ENCODE assay signal across 8 cellular contexts in the genomic region with DNA sequence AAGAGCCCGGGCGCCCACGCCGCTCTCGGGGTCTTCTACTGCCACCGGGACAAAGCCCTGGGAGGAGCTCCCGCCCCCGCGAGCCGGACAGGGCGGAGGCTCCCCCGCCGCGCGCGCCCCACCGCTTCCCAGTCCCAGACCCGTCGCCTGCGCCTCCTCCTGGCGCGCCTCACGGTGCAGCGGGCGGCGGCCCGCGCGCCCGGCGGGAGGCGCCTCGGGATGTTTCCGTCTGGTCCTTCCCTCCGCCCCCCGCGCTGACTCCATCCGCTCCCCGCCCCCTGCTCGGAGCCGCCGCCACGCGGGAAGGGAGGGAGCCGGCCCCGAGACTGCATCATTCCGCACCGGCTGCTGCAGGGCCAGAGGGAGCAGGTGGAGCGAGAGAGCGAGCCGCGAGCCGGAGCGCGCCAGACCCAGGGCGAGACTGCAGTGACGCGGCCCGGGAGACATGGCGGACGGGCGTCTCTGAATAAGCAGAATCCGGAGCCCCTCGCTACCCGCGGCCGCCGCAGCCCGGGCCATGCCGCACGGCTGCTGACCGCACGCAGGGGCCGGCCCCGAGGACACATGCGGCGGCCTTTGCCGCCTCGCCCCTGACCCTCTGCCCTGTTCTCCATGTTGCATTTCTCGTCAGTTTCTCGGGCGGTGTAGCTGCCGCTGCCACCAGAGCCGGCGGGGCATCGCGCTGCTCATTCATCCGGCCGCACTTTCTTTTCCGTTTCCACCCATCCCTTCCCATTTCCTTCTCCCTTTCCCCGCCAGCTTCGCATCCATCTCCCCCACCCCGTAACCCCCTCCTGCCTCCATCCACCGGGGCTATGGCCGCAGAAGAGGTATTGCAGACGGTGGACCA. TPM values are rescaled to one million over a fixed set of nuclear protein-coding genes. Genes with fewer than 3 reads are reported as not detected.
A peak's percentile ranks its signal among the peaks of the same experiment; 100 is the strongest.
DNase-seq lines count a peak whose midpoint lies in the region; ATAC-seq and TF ChIP-seq lines count a peak whose summit lies in the region.

A gene (plus strand): TSS at position 331 of the 850 bp plus-strand sequence. CDS start 485 bp downstream, at position 816.

- WGBS in stomach, 5 donors, result 0 to 1% (median 1%) methylated on average over 32 to 96 of the region's 96 CpGs

- H3K9me3 ChIP-seq in Karpas-422 (ENCODE audit: low read length), result no peaks in the 10 kb centered on the region
- H3K9me3 ChIP-seq in neural cell (ENCODE audit: low read length), result no peaks in the 10 kb centered on the region
- H3K9me3 ChIP-seq in stomach, result no peaks in the 10 kb centered on the region

- H3K4me2 ChIP-seq in Karpas-422 (ENCODE audit: low read depth, low read length, poor library complexity, severe bottlenecking) (peak within 1 kb of the TSS; percentile 75), neural cell (ENCODE audit: low read length) (peak within 1 kb of the TSS; percentile 96)

- TF ChIP-seq EP300 in neural cell (conservative IDR thresholded peaks at IDR 0.05; ENCODE audit: poor library complexity, severe bottlenecking) (peak; percentile 54), stomach (IDR thresholded peaks at IDR 0.05) (no peak)

- peaks cover 27% of the 10 kb centered on the region for H3K4me1 ChIP-seq in Karpas-422 (ENCODE audit: low read length)
- H3K4me1 ChIP-seq in stomach, result peaks cover 12 to 37% (median 26%) of the 10 kb centered on the region in 4 donors

- H3K36me3 ChIP-seq in Karpas-422 (ENCODE audit: insufficient read depth, low read length) (0 out of 2 replicates have a peak, but pooled peaks cover 7% of the 10 kb centered on the region), neural cell (ENCODE audit: insufficient read depth, low read length) (no peaks in the 10 kb centered on the region), stomach (no peaks in the 10 kb centered on the region)

- no peaks in the 10 kb centered on the region for H3F3A ChIP-seq in neural cell (ENCODE audit: insufficient read depth, low read length, poor library complexity, severe bottlenecking)

- TF ChIP-seq POLR2A in Raji (IDR thresholded peaks at IDR 0.05; ENCODE audit: insufficient read depth, low read depth, low read length) (peak; percentile 86), stomach (IDR thresholded peaks at IDR 0.05) (no peak)

- no peaks in the 10 kb centered on the region; the same call in 1 of the 2 replicates for H4K20me1 ChIP-seq in Karpas-422 (ENCODE audit: insufficient read depth, low read depth, low read length)
- no peaks in the 10 kb centered on the region for H4K20me1 ChIP-seq in neural cell (ENCODE audit: insufficient read depth)

- H3K79me2 ChIP-seq in Karpas-422 (ENCODE audit: low read length) (peaks cover 47% of the 10 kb centered on the region), neural cell (replicated peaks; ENCODE audit: insufficient read depth, low read length) (peaks cover 46% of the 10 kb centered on the region)

- no peak for TF ChIP-seq CTCF in fibroblast of the aortic adventitia (IDR thresholded peaks at IDR 0.05; ENCODE audit: insufficient read depth, low read length)
- TF ChIP-seq CTCF in neural cell (IDR thresholded peaks at IDR 0.05; ENCODE audit: poor library complexity, severe bottlenecking), result peak; percentile 70
- peak in 3 of 7 experiments; percentile 15 to 55 (median 17) for TF ChIP-seq CTCF in stomach (IDR thresholded peaks at IDR 0.05)

- H3K9ac ChIP-seq in Karpas-422 (ENCODE audit: low read length), result peak within 1 kb of the TSS; percentile 88
- H3K9ac ChIP-seq in neural cell (ENCODE audit: low read length), result peak within 1 kb of the TSS; percentile 96

- intact Hi-C loops in stomach (cut with DNase I; ENCODE audit: low total_unique reads), result no loop called here

- H3K4me3 ChIP-seq in Karpas-422 (ENCODE audit: low read length) (peak within 1 kb of the TSS; percentile 81), fibroblast of the aortic adventitia (ENCODE audit: low read depth, low read length) (peak within 1 kb of the TSS; percentile 84), neural cell (ENCODE audit: low read length) (peak within 1 kb of the TSS; percentile 96), stomach (peak within 1 kb of the TSS; percentile 65 to 97 (median 69))

- TF ChIP-seq RAD21 in neural cell (conservative IDR thresholded peaks at IDR 0.05), result peak; percentile 64

- H2AFZ ChIP-seq in Karpas-422 (ENCODE audit: low read length) (peak within 1 kb of the TSS; percentile 77), neural cell (ENCODE audit: low read depth, low read length) (peak within 1 kb of the TSS; percentile 74)

- H3K9me2 ChIP-seq in Karpas-422 (replicated peaks; ENCODE audit: insufficient read depth, low read length) (no peaks in the 10 kb centered on the region), neural cell (ENCODE audit: insufficient read depth, low read length) (no peaks in the 10 kb centered on the region)

- peak; percentile 84 for ATAC-seq in GM21737 (IDR thresholded peaks at IDR 0.05; ENCODE audit: unreplicated experiment)

- H3K27me3 ChIP-seq in Karpas-422 (ENCODE audit: low read length) (no peaks in the 10 kb centered on the region), neural cell (ENCODE audit: insufficient read depth, low read depth, low read length) (no peaks in the 10 kb centered on the region), stomach (no peaks in the 10 kb centered on the region)

- DNase-seq in Daoy (ENCODE audit: low read depth), result peak; percentile 95
- peak; percentile 93 for DNase-seq in Karpas-422
- peak; percentile 92 for DNase-seq in activated effector memory CD4-positive, alpha-beta T cell treated with anti-CD3 and anti-CD28 coated beads, Interleukin-2, amount 50 U/mL, for 16 hours
- DNase-seq in fibroblast of the aortic adventitia (ENCODE audit: low read depth), result peak; percentile 80
- DNase-seq in stomach, result peak; percentile 77

- H3K27ac ChIP-seq in Karpas-422 (ENCODE audit: low read length) (peak within 1 kb of the TSS; percentile 73), neural cell (ENCODE audit: low read length) (peak within 1 kb of the TSS; percentile 83), stomach (peak within 1 kb of the TSS; percentile 69 to 94 (median 82))

TF ChIP-seq in neural cell, 6 proteins besides CTCF, POLR2A, EP300 and RAD21:
- TF ChIP-seq, protein P1, sequence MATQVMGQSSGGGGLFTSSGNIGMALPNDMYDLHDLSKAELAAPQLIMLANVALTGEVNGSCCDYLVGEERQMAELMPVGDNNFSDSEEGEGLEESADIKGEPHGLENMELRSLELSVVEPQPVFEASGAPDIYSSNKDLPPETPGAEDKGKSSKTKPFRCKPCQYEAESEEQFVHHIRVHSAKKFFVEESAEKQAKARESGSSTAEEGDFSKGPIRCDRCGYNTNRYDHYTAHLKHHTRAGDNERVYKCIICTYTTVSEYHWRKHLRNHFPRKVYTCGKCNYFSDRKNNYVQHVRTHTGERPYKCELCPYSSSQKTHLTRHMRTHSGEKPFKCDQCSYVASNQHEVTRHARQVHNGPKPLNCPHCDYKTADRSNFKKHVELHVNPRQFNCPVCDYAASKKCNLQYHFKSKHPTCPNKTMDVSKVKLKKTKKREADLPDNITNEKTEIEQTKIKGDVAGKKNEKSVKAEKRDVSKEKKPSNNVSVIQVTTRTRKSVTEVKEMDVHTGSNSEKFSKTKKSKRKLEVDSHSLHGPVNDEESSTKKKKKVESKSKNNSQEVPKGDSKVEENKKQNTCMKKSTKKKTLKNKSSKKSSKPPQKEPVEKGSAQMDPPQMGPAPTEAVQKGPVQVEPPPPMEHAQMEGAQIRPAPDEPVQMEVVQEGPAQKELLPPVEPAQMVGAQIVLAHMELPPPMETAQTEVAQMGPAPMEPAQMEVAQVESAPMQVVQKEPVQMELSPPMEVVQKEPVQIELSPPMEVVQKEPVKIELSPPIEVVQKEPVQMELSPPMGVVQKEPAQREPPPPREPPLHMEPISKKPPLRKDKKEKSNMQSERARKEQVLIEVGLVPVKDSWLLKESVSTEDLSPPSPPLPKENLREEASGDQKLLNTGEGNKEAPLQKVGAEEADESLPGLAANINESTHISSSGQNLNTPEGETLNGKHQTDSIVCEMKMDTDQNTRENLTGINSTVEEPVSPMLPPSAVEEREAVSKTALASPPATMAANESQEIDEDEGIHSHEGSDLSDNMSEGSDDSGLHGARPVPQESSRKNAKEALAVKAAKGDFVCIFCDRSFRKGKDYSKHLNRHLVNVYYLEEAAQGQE (IDR thresholded peaks at IDR 0.05; ENCODE audit: borderline replicate concordance), result peak; percentile 47
- TF ChIP-seq EZH2 (IDR thresholded peaks at IDR 0.05; ENCODE audit: borderline replicate concordance, insufficient read depth, low read length, poor library complexity, severe bottlenecking) (no peak), SMC3 (conservative IDR thresholded peaks at IDR 0.05; ENCODE audit: poor library complexity) (peak; percentile 74), POLR2AphosphoS5 (IDR thresholded peaks at IDR 0.05) (peak; percentile 92), TAF1 (IDR thresholded peaks at IDR 0.05; ENCODE audit: low read depth) (peak; percentile 72), MXI1 (conservative IDR thresholded peaks at IDR 0.05; ENCODE audit: poor library complexity, severe bottlenecking) (peak; percentile 83)

RNA-seq across cellular contexts. Expression of the gene that starts here (rescaled TPM):
- total RNA-seq in Daoy (2014; rRNA removed; shearing (Covaris generic)), result 7.3 and 14.2 TPM in 2 replicates
- 39.6 and 55.7 TPM in 2 replicates for total RNA-seq in Karpas-422 (2014; rRNA removed; shearing (Covaris generic); ENCODE audit: low replicate concordance)
- 7.7 and 17.9 TPM in 2 replicates for total RNA-seq in fibroblast of the aortic adventitia (ENCODE audit: low replicate concordance)
- polyA plus RNA-seq in neural cell, result 33.8 and 41.1 TPM in 2 replicates
- polyA minus RNA-seq in neural cell, result 85.7 and 118 TPM in 2 replicates
- total RNA-seq in stomach, result 10 to 100 TPM in 1 of 5 donors, 1 to 10 TPM in 4; 1.7 to 17.3 (median 2.7) TPM
- polyA plus RNA-seq in stomach, result 1 to 10 TPM; 1.6 to 1.8 (median 1.7) TPM

Comparison
In these comparisons a context has a peak if more than half of its experiments do, and no peak if none do; other contexts are left out.
1. Peak in every context shown above with its lines: DNase-seq, ATAC-seq, H3K4me3 ChIP-seq and H3K27ac ChIP-seq.
2. RNA of the gene that starts here (polyA plus RNA-seq): 33.8 to 41.1 TPM in neural cell; 1.6 to 1.8 TPM in stomach; every median in the first group is over 10 times any median in the second.